8 cellular contexts compared by ENCODE assay signal in genomic region chr18:43271593-43272432, GRCh38. TPM values are rescaled to one million over a fixed set of nuclear protein-coding genes. Genes with fewer than 3 reads are reported as not detected.
DNase-seq lines count a peak whose midpoint lies in the region; ATAC-seq and TF ChIP-seq lines count a peak whose summit lies in the region.

No MANE protein-coding gene starts in this region.

- H3K4me3 Mint-ChIP-seq in activated CD8-positive, alpha-beta T cell treated with anti-CD3 and anti-CD28 coated beads, Interleukin-2, amount 10 ng/mL, durations not matched to agents 7 days and 5 days: no peak overlapping the region
- H3K4me3 Mint-ChIP-seq in activated T-helper 1 cell treated with anti-CD3 and anti-CD28 coated beads, Interleukin-12 subunit alpha, Interleukin-12 subunit beta, Interleukin-2, Interleukin-4 antibody, amounts not matched to agents 30 ng/mL and 10 ng/mL and 1 ng/mL, durations not matched to agents 14 hours and 24 hours and 36 hours: no peak overlapping the region

- no peaks in the 10 kb centered on the region for H3K4me1 ChIP-seq in thoracic aorta (ENCODE audit: control insufficient read depth in 1 of 2, low read depth in 2 of 2)

- H3K9me3 ChIP-seq in AG04450 (ENCODE audit: control insufficient read depth, insufficient read depth, low read length) (no peaks in the 10 kb centered on the region), thoracic aorta (no peaks in the 10 kb centered on the region)

- H3K36me3 Mint-ChIP-seq in activated CD8-positive, alpha-beta T cell treated with anti-CD3 and anti-CD28 coated beads, Interleukin-2, amount 10 ng/mL, durations not matched to agents 7 days and 5 days (ENCODE audit: low read depth): no peaks in the 10 kb centered on the region
- H3K36me3 Mint-ChIP-seq in activated T-helper 1 cell treated with anti-CD3 and anti-CD28 coated beads, Interleukin-12 subunit alpha, Interleukin-12 subunit beta, Interleukin-2, Interleukin-4 antibody, amounts not matched to agents 30 ng/mL and 10 ng/mL and 1 ng/mL, durations not matched to agents 14 hours and 24 hours and 36 hours (ENCODE audit: low read depth): no peaks in the 10 kb centered on the region

- DNase-seq in AG04450 (ENCODE audit: low read depth, low spot score) (peak; percentile 6), GM06990 (ENCODE audit: extremely low read depth, insufficient read length) (no peak), NCI-H1105 treated with DMSO at 0.1 percent for 48 hours (lab: John Stamatoyannopoulos, UW) (peak; percentile 39), iPS-NIHi7 (ENCODE audit: extremely low spot score) (peak; percentile 32), thoracic aorta (ENCODE audit: low spot score) (no peak)
- DNase-seq in activated CD8-positive, alpha-beta T cell treated with anti-CD3 and anti-CD28 coated beads, Interleukin-2, amount 10 ng/mL, durations not matched to agents 7 days and 5 days: peak; percentile 42
- no peak for DNase-seq in activated T-helper 1 cell treated with anti-CD3 and anti-CD28 coated beads, Interleukin-12 subunit alpha, Interleukin-12 subunit beta, Interleukin-2, Interleukin-4 antibody, amounts not matched to agents 30 ng/mL and 10 ng/mL and 1 ng/mL, durations not matched to agents 14 hours and 24 hours and 36 hours (ENCODE audit: low spot score)

- no peak overlapping the region for H3K27ac Mint-ChIP-seq in activated CD8-positive, alpha-beta T cell treated with anti-CD3 and anti-CD28 coated beads, Interleukin-2, amount 10 ng/mL, durations not matched to agents 7 days and 5 days
- H3K27ac Mint-ChIP-seq in activated T-helper 1 cell treated with anti-CD3 and anti-CD28 coated beads, Interleukin-12 subunit alpha, Interleukin-12 subunit beta, Interleukin-2, Interleukin-4 antibody, amounts not matched to agents 30 ng/mL and 10 ng/mL and 1 ng/mL, durations not matched to agents 14 hours and 24 hours and 36 hours: no peak overlapping the region

- POLR2A ChIA-PET in AG04450 (lab: Yijun Ruan, JAX): no interaction called here
- POLR2A ChIA-PET in activated CD8-positive, alpha-beta T cell treated with anti-CD3 and anti-CD28 coated beads, Interleukin-2, amount 10 ng/mL, durations not matched to agents 7 days and 5 days (lab: Charles Lee): no interaction called here

- TF ChIP-seq CTCF in AG04450 (IDR thresholded peaks at IDR 0.05; ENCODE audit: low read depth, low read length): peak; percentile 78
- TF ChIP-seq CTCF in GM06990 (IDR thresholded peaks at IDR 0.05; ENCODE audit: insufficient read depth, low read length, poor library complexity, severe bottlenecking): peak; percentile 61
- TF ChIP-seq CTCF in thoracic aorta (IDR thresholded peaks at IDR 0.05): peak; percentile 56

- intact Hi-C loops in activated T-helper 1 cell treated with anti-CD3 and anti-CD28 coated beads, Interleukin-12 subunit alpha, Interleukin-12 subunit beta, Interleukin-2, Interleukin-4 antibody, amounts not matched to agents 30 ng/mL and 10 ng/mL and 1 ng/mL, durations not matched to agents 14 hours and 24 hours and 36 hours (cut with micrococcal nuclease): loop anchor here (1.0 to 10.0 kb wide), 4 partner anchors 677 to 1219 kb away; no protein-coding TSS in a partner anchor

- H3K27me3 ChIP-seq in AG04450 (ENCODE audit: control insufficient read depth, insufficient read depth, low read length) (no peaks in the 10 kb centered on the region), GM06990 (replicated peaks; ENCODE audit: control insufficient read depth, insufficient read depth, low read length) (no peaks in the 10 kb centered on the region), thoracic aorta (replicated peaks; ENCODE audit: insufficient read depth) (no peaks in the 10 kb centered on the region)

- H3K9me3 Mint-ChIP-seq in activated CD8-positive, alpha-beta T cell treated with anti-CD3 and anti-CD28 coated beads, Interleukin-2, amount 10 ng/mL, durations not matched to agents 7 days and 5 days (ENCODE audit: insufficient read depth): no peaks in the 10 kb centered on the region
- H3K9me3 Mint-ChIP-seq in activated T-helper 1 cell treated with anti-CD3 and anti-CD28 coated beads, Interleukin-12 subunit alpha, Interleukin-12 subunit beta, Interleukin-2, Interleukin-4 antibody, amounts not matched to agents 30 ng/mL and 10 ng/mL and 1 ng/mL, durations not matched to agents 14 hours and 24 hours and 36 hours: no peaks in the 10 kb centered on the region

- no peaks in the 10 kb centered on the region for H3K4me1 Mint-ChIP-seq in activated CD8-positive, alpha-beta T cell treated with anti-CD3 and anti-CD28 coated beads, Interleukin-2, amount 10 ng/mL, durations not matched to agents 7 days and 5 days (ENCODE audit: low read depth)
- no peaks in the 10 kb centered on the region for H3K4me1 Mint-ChIP-seq in activated T-helper 1 cell treated with anti-CD3 and anti-CD28 coated beads, Interleukin-12 subunit alpha, Interleukin-12 subunit beta, Interleukin-2, Interleukin-4 antibody, amounts not matched to agents 30 ng/mL and 10 ng/mL and 1 ng/mL, durations not matched to agents 14 hours and 24 hours and 36 hours (ENCODE audit: low read depth)

- peak; percentile 69 for ATAC-seq in HG02588 (IDR thresholded peaks at IDR 0.05; ENCODE audit: unreplicated experiment)
- ATAC-seq in activated CD8-positive, alpha-beta T cell treated with anti-CD3 and anti-CD28 coated beads, Interleukin-2, amount 10 ng/mL, durations not matched to agents 7 days and 5 days: no peak
- ATAC-seq in thoracic aorta (ENCODE audit: insufficient number of reproducible peaks, low FRiP score, low read depth): no peak

- no peak overlapping the region for H3K4me3 ChIP-seq in AG04450 (ENCODE audit: low read depth, low read length)
- no peak overlapping the region for H3K4me3 ChIP-seq in GM06990 (replicated peaks; ENCODE audit: low read depth, low read length)
- no peak overlapping the region for H3K4me3 ChIP-seq in thoracic aorta

- H3K36me3 ChIP-seq in GM06990 (ENCODE audit: control insufficient read depth, insufficient read depth, low read length) (no peaks in the 10 kb centered on the region), thoracic aorta (no peaks in the 10 kb centered on the region)

- no peaks in the 10 kb centered on the region for H3K27me3 Mint-ChIP-seq in activated CD8-positive, alpha-beta T cell treated with anti-CD3 and anti-CD28 coated beads, Interleukin-2, amount 10 ng/mL, durations not matched to agents 7 days and 5 days (ENCODE audit: low read depth)
- no peaks in the 10 kb centered on the region for H3K27me3 Mint-ChIP-seq in activated T-helper 1 cell treated with anti-CD3 and anti-CD28 coated beads, Interleukin-12 subunit alpha, Interleukin-12 subunit beta, Interleukin-2, Interleukin-4 antibody, amounts not matched to agents 30 ng/mL and 10 ng/mL and 1 ng/mL, durations not matched to agents 14 hours and 24 hours and 36 hours (ENCODE audit: insufficient read depth)

- CTCF ChIA-PET in AG04450 (lab: Charles Lee): interaction anchor here (0.5 to 6.0 kb wide), 27 partner anchors 9 to 1244 kb away, joined by 3 to 179 read pairs (median 4); no protein-coding TSS in a partner anchor
- CTCF ChIA-PET in activated CD8-positive, alpha-beta T cell treated with anti-CD3 and anti-CD28 coated beads, Interleukin-2, amount 10 ng/mL, durations not matched to agents 7 days and 5 days (lab: Charles Lee): interaction anchor here (0.8 to 5.3 kb wide), 9 partner anchors 9 to 1219 kb away, joined by 3 to 64 read pairs (median 3); no protein-coding TSS in a partner anchor

- H3K27ac ChIP-seq in AG04450 (ENCODE audit: low read depth, low read length) (no peak overlapping the region), thoracic aorta (no peak overlapping the region)

RNA-seq across cellular contexts. Expression of gene SYT4, which starts 5.5 kb away (rescaled TPM):
- not detected in 2 replicates for polyA plus RNA-seq in AG04450 (2011; rRNA removed)
- polyA minus RNA-seq in AG04450 (2011; rRNA and poly(A)+ RNA removed): not detected in 2 replicates
- not detected for total RNA-seq in activated CD8-positive, alpha-beta T cell treated with anti-CD3 and anti-CD28 coated beads, Interleukin-2, amount 10 ng/mL, durations not matched to agents 7 days and 5 days
- total RNA-seq in thoracic aorta: not detected
- total RNA-seq in activated T-helper 1 cell treated with anti-CD3 and anti-CD28 coated beads, Interleukin-12 subunit alpha, Interleukin-12 subunit beta, Interleukin-2, Interleukin-4 antibody, amounts not matched to agents 30 ng/mL and 10 ng/mL and 1 ng/mL, durations not matched to agents 14 hours and 24 hours and 36 hours: not detected in 2 replicates

Comparison
In these comparisons a context has a peak if more than half of its experiments do, and no peak if none do; other contexts are left out.
1. DNase-seq: peak in AG04450 (single experiment), NCI-H1105 treated with DMSO at 0.1 percent for 48 hours (single experiment), activated CD8-positive, alpha-beta T cell treated with anti-CD3 and anti-CD28 coated beads, Interleukin-2, amount 10 ng/mL, durations not matched to agents 7 days and 5 days (single experiment) and iPS-NIHi7 (single experiment); none in GM06990 (single experiment), thoracic aorta (single experiment) and activated T-helper 1 cell treated with anti-CD3 and anti-CD28 coated beads, Interleukin-12 subunit alpha, Interleukin-12 subunit beta, Interleukin-2, Interleukin-4 antibody, amounts not matched to agents 30 ng/mL and 10 ng/mL and 1 ng/mL, durations not matched to agents 14 hours and 24 hours and 36 hours (single experiment).
2. Peak in every context shown above with its lines, with median percentiles within 50 percentile points of each other: CTCF ChIP-seq.